6 cellular contexts compared by ENCODE assay signal in the genomic region with DNA sequence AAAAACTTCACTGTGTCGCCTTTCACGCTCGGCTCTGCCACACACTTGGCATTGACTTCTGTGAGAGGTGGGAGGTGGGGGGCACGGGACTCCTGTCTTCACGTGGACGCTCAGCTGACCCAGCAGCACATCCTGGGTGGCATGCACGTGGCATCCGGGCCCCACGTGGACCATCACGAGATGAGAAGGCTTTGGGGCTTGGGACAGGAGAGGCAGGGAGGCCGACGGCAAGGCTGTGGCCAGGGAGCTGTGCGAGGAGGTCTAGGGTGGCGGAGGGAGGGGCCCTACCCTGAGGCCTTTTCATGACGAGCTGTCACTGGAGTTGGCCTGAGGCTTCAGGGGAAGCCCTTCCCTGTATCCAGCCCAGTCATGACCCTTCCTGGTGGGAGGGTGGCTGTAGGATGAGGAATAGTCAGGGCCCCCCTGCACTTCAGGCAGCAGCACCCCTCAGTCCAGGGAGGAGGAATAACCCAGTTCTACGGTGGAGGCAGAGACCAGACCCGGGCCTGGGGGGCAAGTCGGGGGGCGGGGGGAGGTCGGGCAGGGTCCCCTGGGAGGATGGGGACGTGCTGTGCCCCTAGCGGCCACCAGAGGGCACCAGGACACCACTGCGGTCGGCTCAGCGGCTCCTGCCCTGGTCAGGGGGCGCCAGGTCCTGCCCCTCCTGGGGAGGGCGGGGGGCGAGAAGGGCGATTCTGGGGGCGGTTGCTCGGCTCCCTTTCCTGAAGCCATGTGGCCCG.
DNase-seq lines count a peak whose midpoint lies in the region; ATAC-seq and TF ChIP-seq lines count a peak whose summit lies in the region.

No MANE protein-coding gene starts in this region.

- ATAC-seq in GM19397 (IDR thresholded peaks at IDR 0.05; ENCODE audit: unreplicated experiment) (no peak), HG03097 (IDR thresholded peaks at IDR 0.05; ENCODE audit: low FRiP score, unreplicated experiment) (no peak)

- DNase-seq in UCSD-AML1 (lab: John Stamatoyannopoulos, UW; ENCODE audit: unreplicated experiment), result peak; percentile 46
- no peak for DNase-seq in epithelial cell of esophagus (ENCODE audit: low read depth)
- peak; percentile 49 for DNase-seq in stimulated activated CD4-positive, alpha-beta T cell treated with anti-CD3 and anti-CD28 coated beads, Interleukin-2, amount 100 ng/mL, for 4 hours (ENCODE audit: low read depth)

- H3K4me3 ChIP-seq in epithelial cell of esophagus (ENCODE audit: low read length), result no peak overlapping the region

- peak; percentile 95 for TF ChIP-seq CTCF in GM12874 (IDR thresholded peaks at IDR 0.05; ENCODE audit: insufficient read depth, low read depth, low read length)
- peak; percentile 69 for TF ChIP-seq CTCF in epithelial cell of esophagus (IDR thresholded peaks at IDR 0.05; ENCODE audit: insufficient read depth, low read depth, low read length, missing control alignments)
